Comparison of ENCODE assay signal across 10 cellular contexts in genomic region chr3:171285287-171285686, GRCh38.
DNase-seq lines count a peak whose midpoint lies in the region; ATAC-seq and TF ChIP-seq lines count a peak whose summit lies in the region.
"Had no signal": no experiment of that assay in that cellular context is flagged by ENCODE, and none has a peak within 500 bp of the region (broad histone marks: within the 10 kb centered on the region; RNA-seq: fewer than 3 reads in every experiment).

No MANE protein-coding gene starts in this region.

- H3K27ac ChIP-seq in brain microvascular endothelial cell, result peak overlapping the region; percentile 100
- peak overlapping the region; percentile 74 to 94 for H3K27ac ChIP-seq in uterus
- H3K27ac ChIP-seq in left lung, result peak overlapping the region in 1 of 2 donors; percentile 74
- no peak overlapping the region for H3K27ac ChIP-seq in tibial nerve

- no peaks in the 10 kb centered on the region for H3K9me3 ChIP-seq in uterus
- no peaks in the 10 kb centered on the region for H3K9me3 ChIP-seq in left lung
- H3K9me3 ChIP-seq in tibial nerve, result no peaks in the 10 kb centered on the region

- H3K27me3 Mint-ChIP-seq in activated naive CD4-positive, alpha-beta T cell treated with anti-CD3 and anti-CD28 coated beads, Interleukin-2, amount 50 U/mL, for 24 hours, result no peaks in the 10 kb centered on the region

- peaks cover 65% of the 10 kb centered on the region for H3K4me1 Mint-ChIP-seq in activated naive CD4-positive, alpha-beta T cell treated with anti-CD3 and anti-CD28 coated beads, Interleukin-2, amount 50 U/mL, for 24 hours

- H3K36me3 ChIP-seq in brain microvascular endothelial cell (replicated peaks) (no peaks in the 10 kb centered on the region), uterus (no peaks in the 10 kb centered on the region), left lung (no peaks in the 10 kb centered on the region), tibial nerve (no peaks in the 10 kb centered on the region)

- ATAC-seq in HG03175 (IDR thresholded peaks at IDR 0.05; ENCODE audit: unreplicated experiment), result peak; percentile 64
- no peak for ATAC-seq in left lung
- ATAC-seq: left lobe of liver had no signal

- no peaks in the 10 kb centered on the region for H3K9me3 Mint-ChIP-seq in activated naive CD4-positive, alpha-beta T cell treated with anti-CD3 and anti-CD28 coated beads, Interleukin-2, amount 50 U/mL, for 24 hours

- H3K4me1 ChIP-seq in uterus, result peaks cover 0 to 8% of the 10 kb centered on the region in 2 donors
- no peaks in the 10 kb centered on the region for H3K4me1 ChIP-seq in left lung
- peaks cover 0 to 35% (median 6%) of the 10 kb centered on the region in 4 donors for H3K4me1 ChIP-seq in tibial nerve

- H3K27me3 ChIP-seq in brain microvascular endothelial cell (replicated peaks) (no peaks in the 10 kb centered on the region), uterus (no peaks in the 10 kb centered on the region), left lung (no peaks in the 10 kb centered on the region), tibial nerve (no peaks in the 10 kb centered on the region)

- H3K27ac Mint-ChIP-seq in activated naive CD4-positive, alpha-beta T cell treated with anti-CD3 and anti-CD28 coated beads, Interleukin-2, amount 50 U/mL, for 24 hours, result peak overlapping the region; percentile 87

- DNase-seq in activated naive CD4-positive, alpha-beta T cell (lab: John Stamatoyannopoulos, UW), result no peak
- no peak for DNase-seq in brain microvascular endothelial cell
- DNase-seq in uterus, result no peak
- no peak for DNase-seq in SHP77 treated with DMSO at 0.1 percent for 48 hours (lab: John Stamatoyannopoulos, UW)
- no peak for DNase-seq in left lung
- DNase-seq in tibial nerve (ENCODE audit: low spot score in 2 of 2), result no peak
- DNase-seq: NCI-H1694 had no signal

- WGBS in tibial nerve, 2 donors, result 72 to 74% methylated on average over 2 of the region's 2 CpGs

- peak overlapping the region; percentile 58 for H3K4me3 Mint-ChIP-seq in activated naive CD4-positive, alpha-beta T cell treated with anti-CD3 and anti-CD28 coated beads, Interleukin-2, amount 50 U/mL, for 24 hours

- intact Hi-C loops in uterus (cut with DNase I; ENCODE audit: low total_unique reads) (no loop called here), left lung (cut with DNase I) (no loop called here)

- TF ChIP-seq CTCF in brain microvascular endothelial cell (IDR thresholded peaks at IDR 0.05; ENCODE audit: low read depth, low read length, missing control alignments), result no peak
- no peak for TF ChIP-seq CTCF in uterus (IDR thresholded peaks at IDR 0.05)
- no peak for TF ChIP-seq CTCF in left lung (IDR thresholded peaks at IDR 0.05)
- TF ChIP-seq CTCF in tibial nerve (IDR thresholded peaks at IDR 0.05), result no peak

- TF ChIP-seq POLR2A in uterus (IDR thresholded peaks at IDR 0.05) (no peak), tibial nerve (IDR thresholded peaks at IDR 0.05) (no peak)

- H3K4me3 ChIP-seq in brain microvascular endothelial cell (ENCODE audit: low read depth, low read length), result no peak overlapping the region
- no peak overlapping the region for H3K4me3 ChIP-seq in uterus
- H3K4me3 ChIP-seq in left lung, result no peak overlapping the region
- H3K4me3 ChIP-seq in tibial nerve, result no peak overlapping the region

- in situ Hi-C loops in brain microvascular endothelial cell (cut with HindIII; ENCODE audit: low pct_ligation_motif_present, low sequenced_read_pairs), result no loop called here

- H3K36me3 Mint-ChIP-seq in activated naive CD4-positive, alpha-beta T cell treated with anti-CD3 and anti-CD28 coated beads, Interleukin-2, amount 50 U/mL, for 24 hours, result no peaks in the 10 kb centered on the region

- no peak for TF ChIP-seq EP300 in tibial nerve (IDR thresholded peaks at IDR 0.05)

Comparison
In these comparisons a context has a peak if more than half of its experiments do, and no peak if none do; other contexts are left out.
1. H3K27ac ChIP-seq: peak in brain microvascular endothelial cell (single experiment) and uterus (2 of 2); none in tibial nerve (0 of 4).